1 cellular context compared by ENCODE assay signal in the genomic region with DNA sequence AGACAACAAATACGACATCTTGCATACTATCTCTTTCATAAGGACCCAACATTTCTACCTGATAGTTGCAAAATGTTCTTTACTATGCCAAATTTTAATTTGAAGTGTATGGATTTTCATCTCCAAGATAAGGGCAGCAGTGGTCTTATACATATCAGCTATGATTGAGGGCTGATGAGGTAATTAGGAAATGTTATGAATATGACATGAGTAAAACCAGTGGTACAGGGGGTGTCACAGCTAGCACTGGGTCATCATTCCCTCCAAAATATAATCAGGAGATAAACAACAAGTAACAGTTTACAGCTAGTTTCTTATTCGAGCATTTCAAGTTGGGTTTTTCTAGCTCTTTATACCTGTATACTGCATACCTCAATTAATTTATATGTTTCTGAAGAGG.
TF ChIP-seq lines count a peak whose summit lies in the region.

No MANE protein-coding gene starts in this region.

TF ChIP-seq in GM12878, 131 proteins besides CTCF, POLR2A, EP300 and RAD21:
- TF ChIP-seq JUNB (IDR thresholded peaks at IDR 0.05) (peak; percentile 23; the same call in 1 of the 2 replicates), EED (IDR thresholded peaks at IDR 0.05; ENCODE audit: low read depth) (no peak)
